Comparison of ENCODE assay signal across 8 cellular contexts in the genomic region with DNA sequence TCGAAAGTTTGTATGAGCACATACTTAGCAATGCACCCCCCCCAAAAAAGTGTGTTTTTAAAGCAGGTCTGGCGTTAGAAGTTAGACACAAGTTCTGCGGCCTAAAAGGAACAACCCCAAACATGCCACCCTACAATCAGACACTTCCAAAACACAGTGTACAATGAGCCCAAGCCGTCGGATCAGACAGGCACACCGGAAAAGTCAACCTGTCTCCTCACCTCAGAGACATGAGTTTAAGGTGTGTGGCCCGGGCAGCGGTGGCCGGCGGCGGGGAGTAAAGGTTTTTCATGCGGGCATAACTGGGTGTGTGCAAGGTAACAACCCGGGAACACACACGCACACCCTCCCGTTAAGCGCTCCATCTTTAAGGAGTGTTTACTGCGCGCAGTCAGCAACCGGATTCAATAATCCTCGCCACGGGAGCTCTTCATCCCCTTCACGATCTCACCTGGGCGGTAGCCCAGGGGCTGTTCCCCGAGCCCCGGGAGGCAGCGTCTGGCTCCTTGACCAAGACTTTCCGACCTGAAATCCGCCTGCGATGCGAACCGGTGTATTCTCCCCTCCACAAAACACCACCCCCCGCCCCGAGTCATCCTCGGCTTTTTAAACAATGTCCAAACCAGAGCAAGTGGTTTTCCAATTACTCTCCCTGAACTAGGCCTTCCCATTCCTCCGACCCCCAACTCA. TPM values are rescaled to one million over a fixed set of nuclear protein-coding genes. Genes with fewer than 3 reads are reported as not detected.
DNase-seq lines count a peak whose midpoint lies in the region; ATAC-seq, FAIRE-seq and TF ChIP-seq lines count a peak whose summit lies in the region.
"Not testable (repeated sequence)": the region's sequence is repeated elsewhere in the genome, so short reads cannot be mapped to it uniquely, and the experiment has no call there.

No MANE protein-coding gene starts in this region.

- H3K4me1 ChIP-seq in OCI-LY3 (ENCODE audit: low read length); kidney (ENCODE audit: control insufficient read depth in 1 of 2, insufficient read depth in 1 of 2, low read depth in 1 of 2, low read length in 2 of 2): not testable (repeated sequence)
- peaks cover 2 to 22% (median 19%) of the 10 kb centered on the region in 5 donors for H3K4me1 ChIP-seq in subcutaneous abdominal adipose tissue (ENCODE audit: control insufficient read depth in 5 of 5, insufficient read depth in 5 of 5, low read length in 5 of 5)

- not testable (repeated sequence) for H3K27me3 ChIP-seq in OCI-LY3 (ENCODE audit: low read depth, low read length); subcutaneous abdominal adipose tissue (ENCODE audit: control insufficient read depth in 5 of 5, insufficient read depth in 4 of 5, low read length in 5 of 5)

- ATAC-seq in HG03439 (IDR thresholded peaks at IDR 0.05; ENCODE audit: unreplicated experiment), result peak; percentile 6

- not testable (repeated sequence) for H3K27ac ChIP-seq in OCI-LY3 (ENCODE audit: low read length)
- H3K27ac ChIP-seq in kidney (ENCODE audit: low read depth in 2 of 2, low read length in 2 of 2) (peak overlapping the region; percentile 43 to 69), subcutaneous abdominal adipose tissue (ENCODE audit: low read depth, low read length) (peak overlapping the region; percentile 50)

- peak; percentile 59 for DNase-seq in ELR (ENCODE audit: low read depth)
- peak; percentile 11 for DNase-seq in activated CD8-positive, alpha-beta memory T cell treated with anti-CD3 and anti-CD28 coated beads, Interleukin-2, amount 50 U/mL, for 1 hour (ENCODE audit: extremely low read depth)
- peak; percentile 24 for DNase-seq in choroid plexus epithelial cell (ENCODE audit: low read depth)
- peak; percentile 73 for DNase-seq in kidney
- DNase-seq in retina, result peak; percentile 69

- peak overlapping the region; percentile 71 for H3K9ac ChIP-seq in OCI-LY3 (ENCODE audit: low read length)
- peak overlapping the region; percentile 78 to 90 for H3K9ac ChIP-seq in kidney (ENCODE audit: low read length in 2 of 2)
- peak overlapping the region; percentile 40 to 81 (median 68) for H3K9ac ChIP-seq in subcutaneous abdominal adipose tissue (ENCODE audit: low read length in 5 of 5)

- peaks cover 40% of the 10 kb centered on the region for H3K79me2 ChIP-seq in OCI-LY3 (ENCODE audit: low read length)

- not testable (repeated sequence) for TF ChIP-seq CTCF in OCI-LY3 (IDR thresholded peaks at IDR 0.05; ENCODE audit: low read depth, low read length); choroid plexus epithelial cell (conservative IDR thresholded peaks at IDR 0.05; ENCODE audit: low read depth, low read length); kidney (IDR thresholded peaks at IDR 0.05; ENCODE audit: borderline replicate concordance, extremely low read depth, insufficient read depth)

- not testable (repeated sequence) for H2AFZ ChIP-seq in OCI-LY3 (ENCODE audit: low read depth, low read length)

- peaks cover 25% of the 10 kb centered on the region; the same call in 1 of the 2 replicates for H4K20me1 ChIP-seq in OCI-LY3 (ENCODE audit: insufficient read depth, low read length)

- H3K9me3 ChIP-seq in OCI-LY3 (ENCODE audit: insufficient read depth, low read length); kidney (ENCODE audit: control insufficient read depth in 1 of 2, low read length in 2 of 2); subcutaneous abdominal adipose tissue (ENCODE audit: control insufficient read depth in 5 of 5, low read length in 5 of 5): not testable (repeated sequence)

- peak overlapping the region; percentile 88 for H3K4me2 ChIP-seq in OCI-LY3 (ENCODE audit: low read length)

- intact Hi-C loops in kidney (cut with DNase I), result not testable (repeated sequence)

- H3K4me3 ChIP-seq in OCI-LY3 (ENCODE audit: low read length) (peak overlapping the region; percentile 86), choroid plexus epithelial cell (ENCODE audit: low read depth, low read length) (peak overlapping the region; percentile 74), kidney (ENCODE audit: low read length in 2 of 2) (peak overlapping the region; percentile 82), subcutaneous abdominal adipose tissue (ENCODE audit: low read depth in 1 of 5, low read length in 5 of 5) (peak overlapping the region; percentile 70 to 82 (median 78))

- not testable (repeated sequence) for FAIRE-seq in kidney (lab: Jason Lieb, UNC)

- not testable (repeated sequence) for H3K36me3 ChIP-seq in OCI-LY3 (replicated peaks; ENCODE audit: low read depth, low read length); kidney (ENCODE audit: control insufficient read depth in 1 of 2, insufficient read depth in 2 of 2, low read length in 2 of 2); subcutaneous abdominal adipose tissue (ENCODE audit: control insufficient read depth in 5 of 5, insufficient read depth in 5 of 5, low read length in 5 of 5)

RNA-seq across cellular contexts. Expression of gene SMURF2, which starts 0.9 kb away (rescaled TPM):
- total RNA-seq in kidney, result 27.9 TPM
- 7.2 TPM for polyA plus RNA-seq in kidney (ENCODE audit: insufficient read depth, low read depth, low replicate concordance)

Comparison
In these comparisons a context has a peak if more than half of its experiments do, and no peak if none do; other contexts are left out.
1. DNase-seq: peak in every context shown above with its lines; median percentile 73 in kidney; 69 in retina; 59 in ELR; 24 in choroid plexus epithelial cell; 11 in activated CD8-positive, alpha-beta memory T cell treated with anti-CD3 and anti-CD28 coated beads, Interleukin-2, amount 50 U/mL, for 1 hour.